Comparison of ENCODE assay signal across 36 cellular contexts in the genomic region with DNA sequence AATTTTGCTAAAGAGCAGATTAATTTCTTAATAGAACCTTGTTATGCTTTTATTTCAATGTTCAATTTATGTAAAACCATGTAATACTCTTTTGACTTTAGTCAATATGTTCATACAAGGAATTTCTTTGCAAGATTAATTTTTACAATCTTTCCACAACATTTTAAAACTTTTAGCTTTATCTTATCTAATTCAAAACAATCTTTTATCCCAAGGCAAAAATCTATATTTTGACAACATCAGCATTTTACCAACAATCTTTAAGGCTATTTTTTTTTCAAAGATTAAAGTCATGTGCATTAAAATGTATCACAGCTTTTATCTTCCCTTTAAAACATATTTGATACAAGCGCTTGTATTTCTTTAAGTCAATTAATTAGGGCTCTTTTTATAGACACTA.
"Had no signal": no experiment of that assay in that cellular context is flagged by ENCODE, and none has a peak within 500 bp of the region (broad histone marks: within the 10 kb centered on the region; RNA-seq: fewer than 3 reads in every experiment).

No MANE protein-coding gene starts in this region.

- ATAC-seq: activated CD8-positive, alpha-beta T cell treated with anti-CD3 and anti-CD28 coated beads for 36 hours; activated naive CD4-positive, alpha-beta T cell treated with anti-CD3 and anti-CD28 coated beads, Interleukin-2, amount 50 U/mL, for 72 hours; activated T-cell treated with anti-CD3 and anti-CD28 coated beads, Interleukin-2, amount 50 U/mL, for 4 hours; activated T-cell treated with anti-CD3 and anti-CD28 coated beads, Interleukin-2, amount 50 U/mL, for 72 hours; activated T-helper 17 cell treated with anti-CD3 and anti-CD28 coated beads, Interleukin-2, amount 50 U/mL, for 72 hours; body of pancreas had no signal

- H3K36me3 Mint-ChIP-seq: activated CD4-positive, alpha-beta memory T cell treated with anti-CD3 and anti-CD28 coated beads for 36 hours; activated naive CD8-positive, alpha-beta T cell treated with anti-CD3 and anti-CD28 coated beads for 36 hours had no signal

- H3K27ac Mint-ChIP-seq: activated B cell treated with CpG ODN at 0.5 μM for 24 hours; activated CD4-positive, alpha-beta memory T cell treated with anti-CD3 and anti-CD28 coated beads for 36 hours; activated CD4-positive, alpha-beta T cell treated with anti-CD3 and anti-CD28 coated beads, Interleukin-2, amount 10 ng/mL, durations not matched to agents 24 days and 14 days; activated CD8-positive, alpha-beta T cell treated with anti-CD3 and anti-CD28 coated beads for 36 hours; activated naive CD4-positive, alpha-beta T cell treated with anti-CD3 and anti-CD28 coated beads for 36 hours; activated naive CD4-positive, alpha-beta T cell treated with anti-CD3 and anti-CD28 coated beads, Interleukin-2, amount 50 U/mL, for 72 hours; activated naive CD8-positive, alpha-beta T cell treated with anti-CD3 and anti-CD28 coated beads for 36 hours; activated T-cell treated with anti-CD3 and anti-CD28 coated beads, Interleukin-2, amount 50 U/mL, for 72 hours; activated T-helper 1 cell treated with anti-CD3 and anti-CD28 coated beads, Interleukin-12 subunit alpha, Interleukin-12 subunit beta, Interleukin-2, Interleukin-4 antibody, amounts not matched to agents 30 ng/mL and 10 ng/mL and 1 ng/mL, durations not matched to agents 14 hours and 24 hours and 36 hours; activated T-helper 17 cell treated with anti-CD3 and anti-CD28 coated beads, Interleukin-2, amount 50 U/mL, for 72 hours; T-helper 1 cell treated with Interleukin-12 subunit alpha and Interleukin-12 subunit beta and Interleukin-4 antibody, amounts not matched to agents 30 μg/mL and 1 μg/mL, for 36 hours; T-helper 2 cell treated with Interferon-gamma antibody and Interleukin-4, amounts not matched to agents 5 μg/mL and 100 μg/mL, for 36 hours had no signal

- H3K4me3 ChIP-seq: adrenal gland, body of pancreas, breast epithelium had no signal

- H3K4me1 ChIP-seq: adrenal gland, body of pancreas, breast epithelium had no signal

- H3K4me3 Mint-ChIP-seq: activated B cell treated with CpG ODN at 0.5 μM for 24 hours; activated CD4-positive, alpha-beta memory T cell treated with anti-CD3 and anti-CD28 coated beads for 36 hours; activated CD4-positive, alpha-beta T cell treated with anti-CD3 and anti-CD28 coated beads, Interleukin-2, amount 10 ng/mL, durations not matched to agents 24 days and 14 days; activated CD8-positive, alpha-beta T cell treated with anti-CD3 and anti-CD28 coated beads for 36 hours; activated naive CD4-positive, alpha-beta T cell treated with anti-CD3 and anti-CD28 coated beads for 36 hours; activated naive CD8-positive, alpha-beta T cell treated with anti-CD3 and anti-CD28 coated beads for 36 hours; activated T-cell treated with anti-CD3 and anti-CD28 coated beads, Interleukin-2, amount 50 U/mL, for 4 hours; activated T-cell treated with anti-CD3 and anti-CD28 coated beads, Interleukin-2, amount 50 U/mL, for 72 hours; activated T-helper 1 cell treated with anti-CD3 and anti-CD28 coated beads, Interleukin-12 subunit alpha, Interleukin-12 subunit beta, Interleukin-2, Interleukin-4 antibody, amounts not matched to agents 30 ng/mL and 10 ng/mL and 1 ng/mL, durations not matched to agents 14 hours and 24 hours and 36 hours; activated T-helper 17 cell treated with anti-CD3 and anti-CD28 coated beads, Interleukin-2, amount 50 U/mL, for 72 hours; T-helper 1 cell treated with Interleukin-12 subunit alpha and Interleukin-12 subunit beta and Interleukin-4 antibody, amounts not matched to agents 30 μg/mL and 1 μg/mL, for 36 hours; T-helper 2 cell treated with Interferon-gamma antibody and Interleukin-4, amounts not matched to agents 5 μg/mL and 100 μg/mL, for 36 hours had no signal

- H3K27me3 ChIP-seq: adrenal gland, body of pancreas, brain microvascular endothelial cell, breast epithelium had no signal

- FAIRE-seq: astrocyte, TTC549 had no signal

- DNase-seq: activated B cell treated with CpG ODN at 0.5 μM for 24 hours; activated CD4-positive, alpha-beta memory T cell treated with anti-CD3 and anti-CD28 coated beads for 36 hours; activated CD4-positive, alpha-beta T cell treated with anti-CD3 and anti-CD28 coated beads for 4 hours; activated CD4-positive, alpha-beta T cell treated with anti-CD3 and anti-CD28 coated beads, Interleukin-2, amount 10 ng/mL, durations not matched to agents 24 days and 14 days; activated CD4-positive, alpha-beta T cell treated with anti-CD3 and anti-CD28 coated beads, Interleukin-2, amount 50 U/mL, for 1 hour; activated CD4-positive, alpha-beta T cell treated with anti-CD3 and anti-CD28 coated beads, Interleukin-2, amount 50 U/mL, for 4 hours; activated CD4-positive, CD25-positive, alpha-beta regulatory T cell treated with anti-CD3 and anti-CD28 coated beads, Interleukin-2, amount 50 U/mL, for 72 hours; activated CD8-positive, alpha-beta memory T cell treated with anti-CD3 and anti-CD28 coated beads, Interleukin-2, amount 50 U/mL, for 4 hours; activated CD8-positive, alpha-beta T cell treated with anti-CD3 and anti-CD28 coated beads for 36 hours; activated effector memory CD4-positive, alpha-beta T cell treated with anti-CD3 and anti-CD28 coated beads, Interleukin-2, amount 50 U/mL, for 16 hours; activated gamma-delta T cell treated with Interleukin-2 at 50 U/mL for 16 hours; activated naive CD4-positive, alpha-beta T cell; activated naive CD4-positive, alpha-beta T cell treated with anti-CD3 and anti-CD28 coated beads for 36 hours; activated naive CD4-positive, alpha-beta T cell treated with anti-CD3 and anti-CD28 coated beads, Interleukin-2, amount 50 U/mL, for 16 hours; activated naive CD8-positive, alpha-beta T cell treated with anti-CD3 and anti-CD28 coated beads for 36 hours; activated T-cell treated with anti-CD3 and anti-CD28 coated beads for 4 hours; activated T-cell treated with anti-CD3 and anti-CD28 coated beads, Interleukin-2, amount 50 U/mL, for 1 hour; activated T-cell treated with anti-CD3 and anti-CD28 coated beads, Interleukin-2, amount 50 U/mL, for 4 hours; activated T-cell treated with anti-CD3 and anti-CD28 coated beads, Interleukin-2, amount 50 U/mL, for 72 hours; adrenal gland; amniotic stem cell; aorta; body of pancreas; brain microvascular endothelial cell; central memory CD4-positive, alpha-beta T cell; T-helper 2 cell; T-helper 9 cell had no signal

- H3K36me3 ChIP-seq: adrenal gland, brain microvascular endothelial cell, breast epithelium had no signal

- H3K27ac ChIP-seq: adrenal gland, body of pancreas, brain microvascular endothelial cell, breast epithelium, VCaP had no signal

- H3K27me3 Mint-ChIP-seq: activated B cell treated with CpG ODN at 0.5 μM for 24 hours; activated CD4-positive, alpha-beta memory T cell treated with anti-CD3 and anti-CD28 coated beads for 36 hours; activated CD4-positive, alpha-beta T cell treated with anti-CD3 and anti-CD28 coated beads, Interleukin-2, amount 10 ng/mL, durations not matched to agents 24 days and 14 days; activated CD8-positive, alpha-beta T cell treated with anti-CD3 and anti-CD28 coated beads for 36 hours; activated naive CD8-positive, alpha-beta T cell treated with anti-CD3 and anti-CD28 coated beads for 36 hours; activated T-helper 17 cell treated with anti-CD3 and anti-CD28 coated beads, Interleukin-2, amount 50 U/mL, for 72 hours had no signal

- H3K9me3 Mint-ChIP-seq: activated CD4-positive, alpha-beta T cell treated with anti-CD3 and anti-CD28 coated beads, Interleukin-2, amount 10 ng/mL, durations not matched to agents 24 days and 14 days had no signal

- H3K4me1 Mint-ChIP-seq: activated B cell treated with CpG ODN at 0.5 μM for 24 hours; activated CD4-positive, alpha-beta T cell treated with anti-CD3 and anti-CD28 coated beads, Interleukin-2, amount 10 ng/mL, durations not matched to agents 24 days and 14 days; activated naive CD8-positive, alpha-beta T cell treated with anti-CD3 and anti-CD28 coated beads for 36 hours; activated T-helper 17 cell treated with anti-CD3 and anti-CD28 coated beads, Interleukin-2, amount 50 U/mL, for 72 hours had no signal
